Comparison of ENCODE assay signal across 8 cellular contexts in genomic region chr5:9545959-9546851, GRCh38. TPM values are rescaled to one million over a fixed set of nuclear protein-coding genes. Genes with fewer than 3 reads are reported as not detected.
A peak's percentile ranks its signal among the peaks of the same experiment; 100 is the strongest.
DNase-seq lines count a peak whose midpoint lies in the region; ATAC-seq and TF ChIP-seq lines count a peak whose summit lies in the region.

TSS of gene SEMA5A (minus strand) at chr5:9546075. CDS start at chr5:9379946, 166,129 bp downstream.

- CTCF ChIA-PET in CD8-positive, alpha-beta T cell (lab: Charles Lee), result no interaction called here
- CTCF ChIA-PET in activated CD4-positive, alpha-beta memory T cell treated with anti-CD3 and anti-CD28 coated beads for 36 hours (lab: Charles Lee), result no interaction called here

- intact Hi-C loops in CD8-positive, alpha-beta T cell (cut with DNase I, micrococcal nuclease), result no loop called here
- intact Hi-C loops in activated CD4-positive, alpha-beta memory T cell treated with anti-CD3 and anti-CD28 coated beads for 36 hours (cut with micrococcal nuclease), result no loop called here
- intact Hi-C loops in vagina (cut with DNase I), result loop anchor here (2.0 kb wide), 1 partner anchor 263 kb away; no protein-coding TSS in a partner anchor

- H3K4me1 Mint-ChIP-seq in CD8-positive, alpha-beta T cell (ENCODE audit: low read depth), result peaks cover 8% of the 10 kb centered on the region
- peaks cover 7% of the 10 kb centered on the region for H3K4me1 Mint-ChIP-seq in activated CD4-positive, alpha-beta memory T cell treated with anti-CD3 and anti-CD28 coated beads for 36 hours (ENCODE audit: low read depth)
- peaks cover 4 to 17% (median 9%) of the 10 kb centered on the region in 3 donors for H3K4me1 Mint-ChIP-seq in naive B cell

- H3K27me3 ChIP-seq in CD8-positive, alpha-beta T cell (ENCODE audit: insufficient read depth, low read length), result no peaks in the 10 kb centered on the region
- H3K27me3 ChIP-seq in vagina, result no peaks in the 10 kb centered on the region

- no peaks in the 10 kb centered on the region for H3K9me3 ChIP-seq in CD8-positive, alpha-beta T cell (ENCODE audit: low read length)
- H3K9me3 ChIP-seq in vagina, result no peaks in the 10 kb centered on the region

- TF ChIP-seq POLR2A in vagina (IDR thresholded peaks at IDR 0.05), result peak in 1 of 2 donors; percentile 73

- peak within 1 kb of the TSS; percentile 45 for H3K4me3 Mint-ChIP-seq in CD8-positive, alpha-beta T cell
- peak within 1 kb of the TSS; percentile 71 for H3K4me3 Mint-ChIP-seq in activated CD4-positive, alpha-beta memory T cell treated with anti-CD3 and anti-CD28 coated beads for 36 hours
- peak within 1 kb of the TSS in 6 of 8 donors; percentile 19 to 93 (median 71) for H3K4me3 Mint-ChIP-seq in naive B cell

- DNase-seq in CD8-positive, alpha-beta T cell, result peak in 3 of 7 experiments; percentile 7 to 44 (median 21)
- DNase-seq in activated CD4-positive, alpha-beta memory T cell treated with anti-CD3 and anti-CD28 coated beads for 36 hours, result peak; percentile 31
- DNase-seq in fibroblast of the aortic adventitia (ENCODE audit: low read depth), result peak; percentile 61
- DNase-seq in naive B cell, result no peak
- DNase-seq in vagina (ENCODE audit: extremely low spot score in 2 of 2), result no peak
- DNase-seq in COLO829 (ENCODE audit: low spot score), result no peak

- H3K4me3 ChIP-seq in CD8-positive, alpha-beta T cell (ENCODE audit: low read depth, low read length), result no peak within 1 kb of the TSS
- H3K4me3 ChIP-seq in fibroblast of the aortic adventitia (ENCODE audit: low read depth, low read length), result peak within 1 kb of the TSS; percentile 92
- H3K4me3 ChIP-seq in vagina, result peak within 1 kb of the TSS; percentile 77 to 86

- no peak for TF ChIP-seq CTCF in CD8-positive, alpha-beta T cell (IDR thresholded peaks at IDR 0.05)
- no peak for TF ChIP-seq CTCF in fibroblast of the aortic adventitia (IDR thresholded peaks at IDR 0.05; ENCODE audit: insufficient read depth, low read length)
- no peak for TF ChIP-seq CTCF in vagina (IDR thresholded peaks at IDR 0.05)

- no peaks in the 10 kb centered on the region for H3K36me3 ChIP-seq in CD8-positive, alpha-beta T cell (ENCODE audit: insufficient read depth, low read length)
- peaks cover 0 to 7% of the 10 kb centered on the region in 2 donors for H3K36me3 ChIP-seq in vagina

- H3K36me3 Mint-ChIP-seq in CD8-positive, alpha-beta T cell, result no peaks in the 10 kb centered on the region
- H3K36me3 Mint-ChIP-seq in activated CD4-positive, alpha-beta memory T cell treated with anti-CD3 and anti-CD28 coated beads for 36 hours, result no peaks in the 10 kb centered on the region
- H3K36me3 Mint-ChIP-seq in naive B cell, result no peaks in the 10 kb centered on the region

- peaks cover 4% of the 10 kb centered on the region for H3K4me1 ChIP-seq in CD8-positive, alpha-beta T cell (ENCODE audit: insufficient read depth, low read length)
- H3K4me1 ChIP-seq in vagina, result peaks cover 24% of the 10 kb centered on the region

- H3K9me3 Mint-ChIP-seq in CD8-positive, alpha-beta T cell, result no peaks in the 10 kb centered on the region
- no peaks in the 10 kb centered on the region for H3K9me3 Mint-ChIP-seq in activated CD4-positive, alpha-beta memory T cell treated with anti-CD3 and anti-CD28 coated beads for 36 hours
- peaks cover 0 to 4% (median 1%) of the 10 kb centered on the region in 7 donors for H3K9me3 Mint-ChIP-seq in naive B cell

- no peak within 1 kb of the TSS for H3K27ac Mint-ChIP-seq in CD8-positive, alpha-beta T cell
- H3K27ac Mint-ChIP-seq in activated CD4-positive, alpha-beta memory T cell treated with anti-CD3 and anti-CD28 coated beads for 36 hours, result no peak within 1 kb of the TSS
- peak within 1 kb of the TSS in 1 of 6 donors; percentile 33 for H3K27ac Mint-ChIP-seq in naive B cell

- H3K27ac ChIP-seq in CD8-positive, alpha-beta T cell (ENCODE audit: low read depth, low read length), result no peak within 1 kb of the TSS
- H3K27ac ChIP-seq in vagina, result peak within 1 kb of the TSS; percentile 88

- no peak for ATAC-seq in CD8-positive, alpha-beta T cell
- ATAC-seq in HG03095 (IDR thresholded peaks at IDR 0.05; ENCODE audit: unreplicated experiment) (peak; percentile 44), naive B cell (ENCODE audit: low read depth in 2 of 2) (peak in 1 of 2 donors; percentile 14), GM19328 (IDR thresholded peaks at IDR 0.05; ENCODE audit: unreplicated experiment) (no peak)

- POLR2A ChIA-PET in CD8-positive, alpha-beta T cell (lab: Charles Lee), result no interaction called here
- POLR2A ChIA-PET in activated CD4-positive, alpha-beta memory T cell treated with anti-CD3 and anti-CD28 coated beads for 36 hours (lab: Charles Lee), result no interaction called here

- peaks cover 18% of the 10 kb centered on the region for H3K27me3 Mint-ChIP-seq in CD8-positive, alpha-beta T cell (ENCODE audit: low read depth)
- H3K27me3 Mint-ChIP-seq in activated CD4-positive, alpha-beta memory T cell treated with anti-CD3 and anti-CD28 coated beads for 36 hours, result peaks cover 13% of the 10 kb centered on the region
- H3K27me3 Mint-ChIP-seq in naive B cell, result peaks cover 24 to 52% (median 26%) of the 10 kb centered on the region in 3 donors

RNA-seq across cellular contexts. Expression of gene SEMA5A, which starts in this region (rescaled TPM):
- total RNA-seq in CD8-positive, alpha-beta T cell, result under 1 TPM; 0.03 to 0.25 TPM
- total RNA-seq in activated CD4-positive, alpha-beta memory T cell treated with anti-CD3 and anti-CD28 coated beads for 36 hours, result under 1 TPM; 0.48 to 0.52 TPM
- total RNA-seq in fibroblast of the aortic adventitia (ENCODE audit: low replicate concordance) (13.9 and 57.0 TPM in 2 replicates), vagina (9.3 TPM)
- not detected for polyA plus RNA-seq in naive B cell (ENCODE audit: low read depth in 6 of 6)

Comparison
In these comparisons a context has a peak if more than half of its experiments do, and no peak if none do; other contexts are left out.
1. Peak in DNase-seq in activated CD4-positive, alpha-beta memory T cell treated with anti-CD3 and anti-CD28 coated beads for 36 hours; RNA of the gene not detected or under 1 TPM.